Comparison of ENCODE assay signal across 10 cellular contexts in genomic region chr9:85743290-85744128, GRCh38. TPM values are rescaled to one million over a fixed set of nuclear protein-coding genes. Genes with fewer than 3 reads are reported as not detected.
DNase-seq lines count a peak whose midpoint lies in the region; ATAC-seq and TF ChIP-seq lines count a peak whose summit lies in the region.
"Had no signal": no experiment of that assay in that cellular context is flagged by ENCODE, and none has a peak within 500 bp of the region (broad histone marks: within the 10 kb centered on the region; RNA-seq: fewer than 3 reads in every experiment).

No MANE protein-coding gene starts in this region.

- intact Hi-C loops in lower lobe of right lung (cut with DNase I), result no loop called here

- H3K36me3 ChIP-seq in Loucy (ENCODE audit: insufficient read depth, low read length) (no peaks in the 10 kb centered on the region), lower lobe of right lung (no peaks in the 10 kb centered on the region)
- H3K36me3 ChIP-seq: pancreas, Peyer's patch had no signal

- peaks cover 3% of the 10 kb centered on the region for H3K36me3 Mint-ChIP-seq in activated naive CD8-positive, alpha-beta T cell

- H3K27ac ChIP-seq in lower lobe of right lung, result peak overlapping the region; percentile 26

- H3K27me3 ChIP-seq in Loucy (ENCODE audit: insufficient read depth, low read length, poor library complexity, severe bottlenecking) (no peaks in the 10 kb centered on the region), lower lobe of right lung (ENCODE audit: low read depth) (no peaks in the 10 kb centered on the region)
- H3K27me3 ChIP-seq: pancreas, Peyer's patch had no signal

- 0 out of 2 replicates have a peak, but pooled peaks cover 3% of the 10 kb centered on the region for H3F3A ChIP-seq in Loucy (ENCODE audit: low read depth)

- DNase-seq in EH (ENCODE audit: low read depth), result peak; percentile 68
- peak; percentile 80 for DNase-seq in lower lobe of right lung
- no peak for DNase-seq in NK-92 (lab: John Stamatoyannopoulos, UW; ENCODE audit: unreplicated experiment)

- no peaks in the 10 kb centered on the region for H3K9me3 Mint-ChIP-seq in activated naive CD8-positive, alpha-beta T cell (ENCODE audit: low read depth)

- H3K9ac ChIP-seq in Loucy (ENCODE audit: low read depth, low read length, poor library complexity, severe bottlenecking), result peak overlapping the region; percentile 61

- H3K9me2 ChIP-seq in Loucy (replicated peaks; ENCODE audit: low read depth, low read length), result no peaks in the 10 kb centered on the region

- peak overlapping the region; percentile 61 for H3K27ac Mint-ChIP-seq in activated naive CD8-positive, alpha-beta T cell

- H3K9me3 ChIP-seq in Loucy (ENCODE audit: insufficient read depth, low read depth, low read length), result no peaks in the 10 kb centered on the region
- H3K9me3 ChIP-seq in lower lobe of right lung, result no peaks in the 10 kb centered on the region
- H3K9me3 ChIP-seq: pancreas, Peyer's patch had no signal

- no peaks in the 10 kb centered on the region for H3K27me3 Mint-ChIP-seq in activated naive CD8-positive, alpha-beta T cell

- peak overlapping the region; percentile 51 for H3K4me3 Mint-ChIP-seq in activated naive CD8-positive, alpha-beta T cell

- peaks cover 27% of the 10 kb centered on the region for H3K4me1 Mint-ChIP-seq in activated naive CD8-positive, alpha-beta T cell (ENCODE audit: low read depth)

- peak overlapping the region; percentile 38; the same call in 1 of the 2 replicates for H2AFZ ChIP-seq in Loucy (ENCODE audit: low read length)

- no peak for ATAC-seq in lower lobe of right lung
- ATAC-seq in GM19395 (IDR thresholded peaks at IDR 0.05; ENCODE audit: unreplicated experiment), result no peak
- ATAC-seq in HG03095 (IDR thresholded peaks at IDR 0.05; ENCODE audit: unreplicated experiment), result no peak
- no peak for ATAC-seq in GM21515 (IDR thresholded peaks at IDR 0.05; ENCODE audit: unreplicated experiment)

- H4K20me1 ChIP-seq in Loucy (ENCODE audit: insufficient read depth, low read length, poor library complexity, severe bottlenecking), result peaks cover 21% of the 10 kb centered on the region

- peaks cover 22% of the 10 kb centered on the region for H3K4me1 ChIP-seq in Loucy (ENCODE audit: insufficient read depth, low read length, poor library complexity, severe bottlenecking)
- peaks cover 27% of the 10 kb centered on the region for H3K4me1 ChIP-seq in lower lobe of right lung

- H3K4me3 ChIP-seq in Loucy (ENCODE audit: low read length, poor library complexity, severe bottlenecking) (peak overlapping the region; percentile 75), lower lobe of right lung (peak overlapping the region; percentile 97)

- peaks cover 29% of the 10 kb centered on the region for H3K79me2 ChIP-seq in Loucy (ENCODE audit: insufficient read depth, low read length)

- TF ChIP-seq CTCF in Loucy (conservative IDR thresholded peaks at IDR 0.05; ENCODE audit: low read length), result no peak
- TF ChIP-seq CTCF in lower lobe of right lung (IDR thresholded peaks at IDR 0.05), result no peak

- H3K4me2 ChIP-seq in Loucy (ENCODE audit: low read depth, low read length, poor library complexity, severe bottlenecking), result peak overlapping the region; percentile 84

RNA-seq across cellular contexts. Expression of gene AGTPBP1, which starts 1.8 kb away (rescaled TPM):
- 47.0 TPM for total RNA-seq in lower lobe of right lung
